16 cellular contexts compared by ENCODE assay signal in genomic region chr22:29475550-29475949, GRCh38. TPM values are rescaled to one million over a fixed set of nuclear protein-coding genes. Genes with fewer than 3 reads are reported as not detected.
A peak's percentile ranks its signal among the peaks of the same experiment; 100 is the strongest.
DNase-seq lines count a peak whose midpoint lies in the region; ATAC-seq and FAIRE-seq lines count a peak whose summit lies in the region.
"Had no signal": no experiment of that assay in that cellular context is flagged by ENCODE, and none has a peak within 500 bp of the region (broad histone marks: within the 10 kb centered on the region; RNA-seq: fewer than 3 reads in every experiment).

No MANE protein-coding gene starts in this region.

- peak overlapping the region in 1 of 6 donors; percentile 73 for H3K27ac Mint-ChIP-seq in naive B cell
- H3K27ac Mint-ChIP-seq: activated naive CD8-positive, alpha-beta T cell treated with anti-CD3 and anti-CD28 coated beads, Interleukin-2, amount 10 ng/mL, durations not matched to agents 7 days and 5 days; nephron had no signal

- H3K36me3 Mint-ChIP-seq in naive B cell: peaks cover 0 to 9% of the 10 kb centered on the region in 2 donors
- H3K36me3 Mint-ChIP-seq: activated naive CD8-positive, alpha-beta T cell treated with anti-CD3 and anti-CD28 coated beads, Interleukin-2, amount 10 ng/mL, durations not matched to agents 7 days and 5 days had no signal

- FAIRE-seq in GM18507 (lab: Jason Lieb, UNC): peak; percentile 59
- FAIRE-seq: endometrium had no signal

- H3K27me3 Mint-ChIP-seq in naive B cell: peaks cover 38 to 63% (median 57%) of the 10 kb centered on the region in 3 donors

- peaks cover 0 to 2% (median 0%) of the 10 kb centered on the region in 7 donors for H3K9me3 Mint-ChIP-seq in naive B cell
- H3K9me3 Mint-ChIP-seq: activated naive CD8-positive, alpha-beta T cell treated with anti-CD3 and anti-CD28 coated beads, Interleukin-2, amount 10 ng/mL, durations not matched to agents 7 days and 5 days; central memory CD8-positive, alpha-beta T cell; nephron had no signal

- H3K4me3 Mint-ChIP-seq in naive B cell: peak overlapping the region in 5 of 8 donors; percentile 49 to 75 (median 53)
- H3K4me3 Mint-ChIP-seq: activated naive CD8-positive, alpha-beta T cell treated with anti-CD3 and anti-CD28 coated beads, Interleukin-2, amount 10 ng/mL, durations not matched to agents 7 days and 5 days; central memory CD8-positive, alpha-beta T cell; nephron had no signal

- peak; percentile 32 for DNase-seq in GM18507 (ENCODE audit: extremely low spot score, insufficient read length, low read depth)
- DNase-seq in NCI-H1694 treated with DMSO at 0.1 percent for 48 hours (lab: John Stamatoyannopoulos, UW): peak; percentile 57
- peak; percentile 48 for DNase-seq in naive B cell
- no peak for DNase-seq in SK-N-DZ (ENCODE audit: low spot score)
- DNase-seq in iPS-NIHi11 (ENCODE audit: low spot score): no peak
- no peak for DNase-seq in activated naive CD4-positive, alpha-beta T cell (lab: John Stamatoyannopoulos, UW)
- DNase-seq: activated CD4-positive, alpha-beta T cell treated with anti-CD3 and anti-CD28 coated beads for 4 hours; activated naive CD8-positive, alpha-beta T cell treated with anti-CD3 and anti-CD28 coated beads, Interleukin-2, amount 10 ng/mL, durations not matched to agents 7 days and 5 days; foreskin melanocyte; NCI-H774; thyroid gland had no signal

- H3K4me1 Mint-ChIP-seq in naive B cell: peaks cover 32 to 48% (median 39%) of the 10 kb centered on the region in 3 donors

- ATAC-seq in HG02610 (IDR thresholded peaks at IDR 0.05; ENCODE audit: unreplicated experiment) (peak; percentile 70), naive B cell (ENCODE audit: low read depth in 2 of 2) (peak; percentile 93 to 96)

RNA-seq across cellular contexts. Expression of gene NEFH, which starts 4.5 kb away (rescaled TPM):
- polyA plus RNA-seq in naive B cell (ENCODE audit: low read depth in 6 of 6): under 1 TPM in 1 of 6 donors, not detected in 5; 0.09 TPM
- 1.3 and 2.2 TPM in 2 replicates for polyA plus RNA-seq in SK-N-DZ (2014; cell fraction: cytosol; rRNA removed)
- 0.69 and 3.1 TPM in 2 replicates for polyA plus RNA-seq in SK-N-DZ (2014; cell fraction: nucleus; rRNA removed)

RNA-seq across cellular contexts. Expression of gene RFPL1, which starts 37.2 kb away (rescaled TPM):
- polyA plus RNA-seq in naive B cell (ENCODE audit: low read depth in 6 of 6): not detected
- polyA plus RNA-seq in SK-N-DZ (2014; cell fraction: cytosol; rRNA removed): 0.06 TPM in 1 of 2 replicates, not detected in the other
- polyA plus RNA-seq in SK-N-DZ (2014; cell fraction: nucleus; rRNA removed): not detected in 2 replicates
- polyA plus RNA-seq: lung had no signal

Comparison
In these comparisons a context has a peak if more than half of its experiments do, and no peak if none do; other contexts are left out.
1. DNase-seq: peak in GM18507 (single experiment), NCI-H1694 treated with DMSO at 0.1 percent for 48 hours (single experiment) and naive B cell (single experiment); none in SK-N-DZ (single experiment), iPS-NIHi11 (single experiment) and activated naive CD4-positive, alpha-beta T cell (0 of 4).